18 cellular contexts compared by ENCODE assay signal in genomic region chr6:167102318-167102717, GRCh38. TPM values are rescaled to one million over a fixed set of nuclear protein-coding genes. Genes with fewer than 3 reads are reported as not detected.
DNase-seq lines count a peak whose midpoint lies in the region; ATAC-seq and TF ChIP-seq lines count a peak whose summit lies in the region.
"Had no signal": no experiment of that assay in that cellular context is flagged by ENCODE, and none has a peak within 500 bp of the region (broad histone marks: within the 10 kb centered on the region; RNA-seq: fewer than 3 reads in every experiment).

No MANE protein-coding gene starts in this region.

- intact Hi-C loops in heart right ventricle (cut with DNase I): no loop called here

- WGBS in heart right ventricle, 2 donors: 66 to 67% methylated on average over 4 of the region's 4 CpGs

- peak overlapping the region; percentile 62 to 94 (median 91) for H3K27ac Mint-ChIP-seq in CD4-positive, CD25-positive, alpha-beta regulatory T cell
- peak overlapping the region in 2 of 3 donors; percentile 90 to 91 for H3K27ac Mint-ChIP-seq in IgD-negative memory B cell
- H3K27ac Mint-ChIP-seq in central memory CD8-positive, alpha-beta T cell (ENCODE audit: low read depth): peak overlapping the region; percentile 9
- H3K27ac Mint-ChIP-seq: CD4-positive, alpha-beta T cell; H9 had no signal

- H3K4me3 ChIP-seq in CD4-positive, CD25-positive, alpha-beta regulatory T cell (ENCODE audit: low read depth, low read length): no peak overlapping the region
- no peak overlapping the region for H3K4me3 ChIP-seq in heart right ventricle
- H3K4me3 ChIP-seq: A549, GM12878 had no signal

- no peak for ATAC-seq in CD4-positive, CD25-positive, alpha-beta regulatory T cell (ENCODE audit: low read depth in 2 of 2)
- no peak for ATAC-seq in central memory CD8-positive, alpha-beta T cell (replicated peaks; ENCODE audit: extremely low read depth, poor library complexity, severe bottlenecking)
- no peak for ATAC-seq in HG03469 (IDR thresholded peaks at IDR 0.05; ENCODE audit: unreplicated experiment)
- ATAC-seq in heart right ventricle: no peak
- ATAC-seq in GM21529 (IDR thresholded peaks at IDR 0.05; ENCODE audit: unreplicated experiment): no peak
- ATAC-seq: A549 had no signal

- no peak for TF ChIP-seq CTCF in heart right ventricle (IDR thresholded peaks at IDR 0.05)

- no peaks in the 10 kb centered on the region for H3K27me3 Mint-ChIP-seq in CD4-positive, CD25-positive, alpha-beta regulatory T cell
- H3K27me3 Mint-ChIP-seq in IgD-negative memory B cell: no peaks in the 10 kb centered on the region
- no peaks in the 10 kb centered on the region for H3K27me3 Mint-ChIP-seq in central memory CD8-positive, alpha-beta T cell
- H3K27me3 Mint-ChIP-seq: CD4-positive, alpha-beta T cell had no signal

- no peak overlapping the region for H3K27ac ChIP-seq in CD4-positive, CD25-positive, alpha-beta regulatory T cell (ENCODE audit: insufficient read depth, low read length, poor library complexity, severe bottlenecking)
- no peak overlapping the region for H3K27ac ChIP-seq in heart right ventricle
- H3K27ac ChIP-seq: A549 had no signal

- H3K4me3 Mint-ChIP-seq in CD4-positive, CD25-positive, alpha-beta regulatory T cell: peak overlapping the region in 1 of 4 donors; percentile 0
- H3K4me3 Mint-ChIP-seq in IgD-negative memory B cell: peak overlapping the region in 2 of 4 donors; percentile 62 to 89
- no peak overlapping the region for H3K4me3 Mint-ChIP-seq in central memory CD8-positive, alpha-beta T cell
- H3K4me3 Mint-ChIP-seq: CD4-positive, alpha-beta T cell; H9 had no signal

- H3K27me3 ChIP-seq in CD4-positive, CD25-positive, alpha-beta regulatory T cell (ENCODE audit: control insufficient read depth, insufficient read depth, low read length): no peaks in the 10 kb centered on the region
- no peaks in the 10 kb centered on the region for H3K27me3 ChIP-seq in heart right ventricle

- H3K4me1 ChIP-seq in CD4-positive, CD25-positive, alpha-beta regulatory T cell (ENCODE audit: control insufficient read depth, insufficient read depth, low read length, poor library complexity, severe bottlenecking): peaks cover 17% of the 10 kb centered on the region
- H3K4me1 ChIP-seq in heart right ventricle: no peaks in the 10 kb centered on the region
- H3K4me1 ChIP-seq: A549 had no signal

- no peaks in the 10 kb centered on the region for H3K9me3 ChIP-seq in CD4-positive, CD25-positive, alpha-beta regulatory T cell (ENCODE audit: control insufficient read depth in 2 of 2, low read length in 2 of 2)
- no peaks in the 10 kb centered on the region for H3K9me3 ChIP-seq in heart right ventricle
- H3K9me3 ChIP-seq: A549 had no signal

- H3K36me3 ChIP-seq in CD4-positive, CD25-positive, alpha-beta regulatory T cell (ENCODE audit: control insufficient read depth, insufficient read depth, low read length): no peaks in the 10 kb centered on the region
- H3K36me3 ChIP-seq in heart right ventricle: no peaks in the 10 kb centered on the region

- no peaks in the 10 kb centered on the region for H3K36me3 Mint-ChIP-seq in CD4-positive, CD25-positive, alpha-beta regulatory T cell
- peaks cover 1% of the 10 kb centered on the region for H3K36me3 Mint-ChIP-seq in IgD-negative memory B cell
- H3K36me3 Mint-ChIP-seq in central memory CD8-positive, alpha-beta T cell (ENCODE audit: insufficient read depth): peaks cover 3% of the 10 kb centered on the region

- DNase-seq in CD4-positive, CD25-positive, alpha-beta regulatory T cell: no peak
- DNase-seq in central memory CD8-positive, alpha-beta T cell (ENCODE audit: low spot score in 2 of 2): no peak
- DNase-seq in hepatic stellate cell (ENCODE audit: low spot score): no peak
- DNase-seq in heart right ventricle: no peak
- DNase-seq: Calu3; CD4-positive, alpha-beta T cell; DMS 273 treated with DMSO at 0.1 percent for 48 hours; GOT3; H9 had no signal

- peaks cover 0 to 38% (median 21%) of the 10 kb centered on the region in 4 donors for H3K4me1 Mint-ChIP-seq in CD4-positive, CD25-positive, alpha-beta regulatory T cell
- peaks cover 37 to 71% (median 49%) of the 10 kb centered on the region in 3 donors for H3K4me1 Mint-ChIP-seq in IgD-negative memory B cell
- peaks cover 22% of the 10 kb centered on the region for H3K4me1 Mint-ChIP-seq in central memory CD8-positive, alpha-beta T cell

- H3K9me3 Mint-ChIP-seq in CD4-positive, CD25-positive, alpha-beta regulatory T cell: no peaks in the 10 kb centered on the region
- H3K9me3 Mint-ChIP-seq in IgD-negative memory B cell: no peaks in the 10 kb centered on the region
- no peaks in the 10 kb centered on the region for H3K9me3 Mint-ChIP-seq in central memory CD8-positive, alpha-beta T cell
- H3K9me3 Mint-ChIP-seq: CD4-positive, alpha-beta T cell had no signal

RNA-seq across cellular contexts. Expression of gene CCR6, which starts 20.6 kb away (rescaled TPM):
- 40.8 TPM for total RNA-seq in CD4-positive, CD25-positive, alpha-beta regulatory T cell
- polyA plus RNA-seq in CD4-positive, CD25-positive, alpha-beta regulatory T cell: 10 to 100 TPM; 52.7 to 97.3 (median 79.0) TPM
- polyA plus RNA-seq in IgD-negative memory B cell (79.3 TPM), heart right ventricle (not detected)
- under 1 TPM in 3 of 10 donors, not detected in 7; 0.13 to 0.37 (median 0.16) TPM for total RNA-seq in heart right ventricle
- total RNA-seq: Calu3, G401, H9 had no signal
- polyA plus RNA-seq: AG04450, BJ had no signal

RNA-seq across cellular contexts. Expression of gene GPR31, which starts 55.5 kb away (rescaled TPM):
- not detected for total RNA-seq in CD4-positive, CD25-positive, alpha-beta regulatory T cell
- not detected for polyA plus RNA-seq in CD4-positive, CD25-positive, alpha-beta regulatory T cell
- polyA plus RNA-seq in IgD-negative memory B cell: not detected
- not detected for total RNA-seq in heart right ventricle
- not detected for polyA plus RNA-seq in heart right ventricle
- total RNA-seq: Calu3; CD4-positive, alpha-beta T cell; G401; GM12878; H9; HepG2 had no signal
- polyA plus RNA-seq: A549, AG04450, BJ, GM12878, HepG2 had no signal

Comparison
In these comparisons a context has a peak if more than half of its experiments do, and no peak if none do; other contexts are left out.
1. H3K27ac Mint-ChIP-seq: peak in every context shown above with its lines; median percentile 91 in CD4-positive, CD25-positive, alpha-beta regulatory T cell; 90 in IgD-negative memory B cell; 9 in central memory CD8-positive, alpha-beta T cell.
2. RNA of gene CCR6, which starts 20.6 kb away (polyA plus RNA-seq): 52.7 to 97.3 TPM in CD4-positive, CD25-positive, alpha-beta regulatory T cell and 79.3 TPM in IgD-negative memory B cell (single experiment); not detected in heart right ventricle; every median in the first group is over 10 times any median in the second.